8 cellular contexts compared by ENCODE assay signal in the genomic region with DNA sequence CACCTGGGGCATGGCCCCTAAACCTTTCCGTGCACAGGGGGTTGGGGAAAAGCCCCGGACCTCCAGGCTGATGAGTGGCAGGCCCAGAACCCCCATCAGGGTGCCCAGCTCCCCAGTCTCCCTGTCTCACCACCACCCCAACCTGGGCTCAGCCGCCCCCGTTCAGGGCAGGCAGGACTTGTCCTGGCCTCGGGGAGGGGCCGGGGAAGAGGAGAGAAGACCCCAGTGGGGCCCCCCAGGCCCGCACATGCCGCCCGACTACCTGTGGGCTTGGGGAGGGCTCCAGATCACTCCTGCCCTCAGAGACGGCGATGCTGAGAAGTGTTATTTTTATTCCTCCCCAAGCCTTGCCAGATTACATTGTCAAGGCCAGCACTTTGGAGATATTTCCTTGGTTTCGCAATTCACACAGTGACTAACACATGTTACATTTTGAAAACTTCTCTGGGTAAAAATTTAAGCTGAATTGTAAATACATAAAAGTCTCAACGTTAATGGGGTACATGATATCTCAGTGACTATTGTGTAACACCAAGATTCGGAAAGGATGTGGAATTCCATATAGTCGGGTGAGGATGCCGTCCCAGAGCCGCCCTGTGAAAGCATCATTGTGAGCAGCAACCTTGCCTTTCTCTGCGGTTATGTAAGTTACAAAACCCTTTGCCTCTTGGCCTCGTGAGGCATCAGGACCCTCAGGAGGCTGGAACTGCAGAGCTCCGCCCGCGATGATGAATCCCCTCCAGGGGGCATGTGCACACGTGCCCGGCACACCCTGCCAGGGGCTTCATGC.
DNase-seq lines count a peak whose midpoint lies in the region; ATAC-seq, FAIRE-seq and TF ChIP-seq lines count a peak whose summit lies in the region.

No MANE protein-coding gene starts in this region.

- H3K4me1 ChIP-seq in A549 (peaks cover 56% of the 10 kb centered on the region), H1 (replicated peaks in 1 of 4; ENCODE audit: control insufficient read depth in 3 of 4, insufficient read depth in 4 of 4, low read length in 3 of 4) (peaks cover 3 to 16% (median 8%) of the 10 kb centered on the region in 4 experiments), Karpas-422 (ENCODE audit: low read length) (no peaks in the 10 kb centered on the region)

- H4K91ac ChIP-seq in H1 (replicated peaks; ENCODE audit: insufficient read length, low read length): no peak overlapping the region

- H3K4ac ChIP-seq in H1 (replicated peaks; ENCODE audit: insufficient read length, low read depth, low read length): no peak overlapping the region

- no peak overlapping the region for H2AK5ac ChIP-seq in H1 (ENCODE audit: low read depth, low read length)

- no peak overlapping the region for H2BK20ac ChIP-seq in H1 (ENCODE audit: low read length)

- peak in 1 of 2 experiments; percentile 60; a peak in 3 of 5 replicates for TF ChIP-seq RAD21 in A549 (conservative IDR thresholded peaks at IDR 0.05 in 1 of 2, IDR thresholded peaks at IDR 0.05 in 1 of 2)
- no peak for TF ChIP-seq RAD21 in H1 (IDR thresholded peaks at IDR 0.05 in 1 of 2, conservative IDR thresholded peaks at IDR 0.05 in 1 of 2; ENCODE audit: low read depth in 2 of 2, low read length in 2 of 2)

- H3K27me3 ChIP-seq in H1 (replicated peaks in 1 of 4; ENCODE audit: control insufficient read depth in 3 of 4, extremely low read depth in 1 of 4, insufficient read depth in 3 of 4, low read length in 3 of 4) (no peaks in the 10 kb centered on the region; a peak in 1 of 7 replicates), Karpas-422 (ENCODE audit: low read length) (no peaks in the 10 kb centered on the region)

- peak overlapping the region; percentile 66 for H3K4me3 ChIP-seq in A549
- H3K4me3 ChIP-seq in H1 (ENCODE audit: extremely low read depth in 1 of 4, insufficient read depth in 2 of 4, low read depth in 3 of 4, low read length in 4 of 4): no peak overlapping the region
- no peak overlapping the region for H3K4me3 ChIP-seq in Karpas-422 (ENCODE audit: low read length)

- H4K8ac ChIP-seq in H1 (ENCODE audit: extremely low read depth, insufficient read depth, low read length): no peak overlapping the region

- no peak overlapping the region for H3K14ac ChIP-seq in H1 (ENCODE audit: insufficient read length)

- H2AFZ ChIP-seq in H1 (ENCODE audit: low read length) (no peak overlapping the region), Karpas-422 (ENCODE audit: low read length) (no peak overlapping the region)

- TF ChIP-seq POLR2A in A549 (IDR thresholded peaks at IDR 0.05; ENCODE audit: low read length) (no peak), H1 (IDR thresholded peaks at IDR 0.05; ENCODE audit: control extremely low read depth in 1 of 2, low read depth in 2 of 2, low read length in 2 of 2) (no peak)

- H3K27ac ChIP-seq in A549 (peak overlapping the region; percentile 97 to 99), H1 (ENCODE audit: low read depth, low read length) (no peak overlapping the region), Karpas-422 (ENCODE audit: low read length) (no peak overlapping the region)

- CTCF ChIA-PET in A549 (lab: Yijun Ruan, JAX): interaction anchor here (0.5 to 4.1 kb wide), 6 partner anchors 8 to 374 kb away, joined by 4 to 16 read pairs (median 8); no protein-coding TSS in a partner anchor
- CTCF ChIA-PET in H1 (lab: Charles Lee; ENCODE audit: partially characterized antibody): interaction anchor here (0.6 to 1.6 kb wide), 6 partner anchors 9 to 252 kb away, joined by 3 to 6 read pairs (median 3); no protein-coding TSS in a partner anchor

- H3K23me2 ChIP-seq in H1 (ENCODE audit: low read depth, low read length): no peaks in the 10 kb centered on the region

- H3K36me3 ChIP-seq in H1 (ENCODE audit: control insufficient read depth in 2 of 4, insufficient read depth in 4 of 4, low read length in 3 of 4) (no peaks in the 10 kb centered on the region), Karpas-422 (ENCODE audit: insufficient read depth, low read length) (no peaks in the 10 kb centered on the region)

- TF ChIP-seq EP300 in A549 (IDR thresholded peaks at IDR 0.05): peak; percentile 92; a peak in 3 of 5 replicates
- no peak for TF ChIP-seq EP300 in H1 (IDR thresholded peaks at IDR 0.05; ENCODE audit: borderline replicate concordance in 1 of 2, low read depth in 2 of 2, low read length in 2 of 2)

- WGBS in A549 (ENCODE audit: missing lambda C conversion rate): under 1% methylated on average over 21 of the region's 24 CpGs
- 91% methylated on average over 18 of the region's 24 CpGs; no CpG with 5 or more reads in 1 of the 2 experiments for WGBS in H1 (ENCODE audit: extremely low coverage in 1 of 2, insufficient coverage in 1 of 2, insufficient read length in 1 of 2, insufficient replicate concordance in 2 of 2, low coverage in 1 of 2, low lambda C conversion rate in 2 of 2, missing lambda C conversion rate in 1 of 2), 2 experiments

- no peak overlapping the region for H2BK15ac ChIP-seq in H1 (ENCODE audit: low read length)

- H3K79me2 ChIP-seq in H1 (ENCODE audit: control insufficient read depth in 1 of 2, insufficient read depth in 2 of 2, low read length in 2 of 2) (no peaks in the 10 kb centered on the region), Karpas-422 (ENCODE audit: low read length) (no peaks in the 10 kb centered on the region)

- H3K9me3 ChIP-seq in A549 (no peaks in the 10 kb centered on the region), H1 (ENCODE audit: insufficient read depth in 2 of 2, low read depth in 1 of 2, low read length in 1 of 2) (no peaks in the 10 kb centered on the region), Karpas-422 (ENCODE audit: low read length) (no peaks in the 10 kb centered on the region)

- DNase-seq in A549 (ENCODE audit: low read depth in 1 of 2, low spot score in 1 of 2): peak; percentile 72 to 85
- DNase-seq in MV-4-11 (lab: John Stamatoyannopoulos, UW): peak; percentile 66
- DNase-seq in H1 (ENCODE audit: low read depth in 1 of 2, low spot score in 2 of 2): no peak
- peak; percentile 27 for DNase-seq in middle frontal gyrus (ENCODE audit: extremely low spot score, low spot score)
- no peak for DNase-seq in Karpas-422

- H2BK12ac ChIP-seq in H1 (ENCODE audit: low read depth, low read length): peak overlapping the region; percentile 89; the same call in 1 of the 2 replicates

- H4K20me1 ChIP-seq in H1 (replicated peaks in 1 of 2; ENCODE audit: control insufficient read depth in 1 of 2, insufficient read depth in 2 of 2, low read length in 2 of 2) (no peaks in the 10 kb centered on the region), Karpas-422 (ENCODE audit: insufficient read depth, low read depth, low read length) (no peaks in the 10 kb centered on the region)

- H3K9me2 ChIP-seq in Karpas-422 (replicated peaks; ENCODE audit: insufficient read depth, low read length): no peaks in the 10 kb centered on the region

- H3K9ac ChIP-seq in H1 (replicated peaks in 1 of 4; ENCODE audit: extremely low read depth in 1 of 4, low read depth in 3 of 4, low read length in 3 of 4) (no peak overlapping the region), Karpas-422 (ENCODE audit: low read length) (no peak overlapping the region)

- H3K18ac ChIP-seq in H1 (ENCODE audit: extremely low read depth, low read length): no peak overlapping the region

- no peak overlapping the region for H4K5ac ChIP-seq in H1 (ENCODE audit: insufficient read length, low read depth, low read length)

- H3K79me1 ChIP-seq in H1 (ENCODE audit: low read depth, low read length): no peaks in the 10 kb centered on the region

- no peak for TF ChIP-seq CTCF in A549 (IDR thresholded peaks at IDR 0.05)
- no peak for TF ChIP-seq CTCF in H1 (IDR thresholded peaks at IDR 0.05; ENCODE audit: control extremely low read depth in 1 of 3, insufficient read depth in 1 of 3, low read depth in 1 of 3, low read length in 3 of 3)

- POLR2A ChIA-PET in A549 (lab: Yijun Ruan, JAX) (interaction anchor here (0.7 to 2.8 kb wide), 8 partner anchors 12 to 148 kb away, joined by 3 to 12 read pairs (median 5); no protein-coding TSS in a partner anchor), H1 (lab: Charles Lee; ENCODE audit: partially characterized antibody) (no interaction called here)

- no peak overlapping the region for H2BK5ac ChIP-seq in H1 (ENCODE audit: low read depth, low read length)

- no peak overlapping the region for H3K56ac ChIP-seq in H1 (replicated peaks; ENCODE audit: insufficient read length, low read depth, low read length)

- no peak overlapping the region for H2BK120ac ChIP-seq in H1 (replicated peaks; ENCODE audit: low read depth, low read length)

- FAIRE-seq in A549 (lab: Jason Lieb, UNC) (peak; percentile 98), H1 (lab: Jason Lieb, UNC) (no peak)

- no peak overlapping the region for H3K23ac ChIP-seq in H1 (ENCODE audit: insufficient read length)

- ATAC-seq in A549 (peak; percentile 44 to 49), HG03439 (IDR thresholded peaks at IDR 0.05; ENCODE audit: unreplicated experiment) (no peak), HG02970 (IDR thresholded peaks at IDR 0.05; ENCODE audit: low FRiP score, unreplicated experiment) (no peak), GM21390 (IDR thresholded peaks at IDR 0.05; ENCODE audit: unreplicated experiment) (no peak)

- H3K4me2 ChIP-seq in A549 (peak overlapping the region; percentile 88), H1 (ENCODE audit: insufficient read depth in 1 of 2, low read depth in 2 of 2, low read length in 2 of 2) (no peak overlapping the region), Karpas-422 (ENCODE audit: low read depth, low read length, poor library complexity, severe bottlenecking) (no peak overlapping the region)

TF ChIP-seq in A549, 52 proteins besides CTCF, POLR2A, EP300 and RAD21 (continues in another document):
- no peak for TF ChIP-seq MAZ (IDR thresholded peaks at IDR 0.05; ENCODE audit: borderline replicate concordance, low read depth, low read length)
- TF ChIP-seq POLR2AphosphoS2 (conservative IDR thresholded peaks at IDR 0.05; ENCODE audit: low read length): no peak
- 0 out of 2 replicates have a peak, but pooled peaks have one; percentile 54 for TF ChIP-seq HEYL (CRISPR knock-in tag; IDR thresholded peaks at IDR 0.05)

TF ChIP-seq in H1, 55 proteins besides CTCF, POLR2A, EP300 and RAD21:
- TF ChIP-seq CEBPB (IDR thresholded peaks at IDR 0.05; ENCODE audit: low read depth, low read length) (peak; percentile 60; the same call in 1 of the 2 replicates), SP4 (IDR thresholded peaks at IDR 0.05; ENCODE audit: low read length) (no peak)

Comparison
In these comparisons a context has a peak if more than half of its experiments do, and no peak if none do; other contexts are left out.
1. ATAC-seq: peak in A549 (2 of 2); none in HG03439 (single experiment), HG02970 (single experiment) and GM21390 (single experiment).
2. DNase-seq: peak in A549 (2 of 2), MV-4-11 (single experiment) and middle frontal gyrus (single experiment); none in H1 (0 of 2) and Karpas-422 (single experiment).
3. H3K27ac ChIP-seq: peak in A549 (2 of 2); none in H1 (single experiment) and Karpas-422 (single experiment).
4. Of the 18 proteins assayed by ChIP-seq in both H1 and A549: peak only in H1: none; only in A549: EP300, JUN, MAFK, MAX, PHF8 and USF2; in both: CEBPB; in neither: 10; mixed calls (peak in some experiments, not most) for 1.